8 cellular contexts compared by ENCODE assay signal in the genomic region with DNA sequence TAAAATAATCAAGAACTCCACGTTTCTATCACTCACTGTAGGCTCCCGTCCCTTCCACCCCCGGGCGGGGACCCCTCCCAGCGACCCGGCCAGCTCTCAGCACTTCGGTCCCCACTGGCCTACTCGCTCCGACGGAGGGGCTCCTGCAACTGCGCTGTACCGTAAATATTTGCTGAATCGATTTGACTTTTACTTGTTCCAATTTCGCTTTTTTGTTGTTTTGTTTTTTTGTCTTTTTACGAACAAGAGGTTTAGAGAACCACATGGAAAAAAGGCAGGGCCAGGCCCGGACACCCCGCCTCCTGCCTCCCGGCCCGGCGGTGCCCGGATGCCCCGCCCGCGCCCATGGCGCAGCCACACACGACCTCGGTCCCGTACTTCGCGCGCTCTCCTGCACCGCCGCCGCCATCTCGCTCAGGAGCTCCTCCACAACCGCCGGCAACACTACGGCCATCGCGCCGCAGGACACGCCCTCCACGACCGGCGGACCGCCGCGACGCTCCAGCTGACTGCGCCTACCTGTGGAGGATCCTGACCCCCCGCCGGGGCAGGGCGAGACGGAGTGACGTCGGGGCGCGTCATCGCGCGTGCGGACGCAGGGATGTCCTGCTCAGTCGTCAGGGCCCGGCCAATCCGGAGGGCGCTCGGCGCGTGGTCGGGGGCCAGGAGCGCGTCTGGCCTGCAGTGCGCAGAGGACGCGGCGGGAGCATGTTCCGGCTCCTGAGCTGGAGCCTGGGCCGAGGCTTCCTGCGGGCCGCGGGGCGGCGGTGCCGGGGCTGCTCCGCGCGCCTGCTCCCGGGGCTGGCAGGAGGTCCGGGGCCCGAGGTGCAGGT. TPM values are rescaled to one million over a fixed set of nuclear protein-coding genes. Genes with fewer than 3 reads are reported as not detected.
DNase-seq lines count a peak whose midpoint lies in the region; ATAC-seq, FAIRE-seq and TF ChIP-seq lines count a peak whose summit lies in the region.

A gene with protein sequence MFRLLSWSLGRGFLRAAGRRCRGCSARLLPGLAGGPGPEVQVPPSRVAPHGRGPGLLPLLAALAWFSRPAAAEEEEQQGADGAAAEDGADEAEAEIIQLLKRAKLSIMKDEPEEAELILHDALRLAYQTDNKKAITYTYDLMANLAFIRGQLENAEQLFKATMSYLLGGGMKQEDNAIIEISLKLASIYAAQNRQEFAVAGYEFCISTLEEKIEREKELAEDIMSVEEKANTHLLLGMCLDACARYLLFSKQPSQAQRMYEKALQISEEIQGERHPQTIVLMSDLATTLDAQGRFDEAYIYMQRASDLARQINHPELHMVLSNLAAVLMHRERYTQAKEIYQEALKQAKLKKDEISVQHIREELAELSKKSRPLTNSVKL (plus strand): TSS at position 684 of the 833 bp plus-strand sequence. CDS start 25 bp downstream, at position 709.
A gene with protein sequence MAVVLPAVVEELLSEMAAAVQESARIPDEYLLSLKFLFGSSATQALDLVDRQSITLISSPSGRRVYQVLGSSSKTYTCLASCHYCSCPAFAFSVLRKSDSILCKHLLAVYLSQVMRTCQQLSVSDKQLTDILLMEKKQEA (minus strand): TSS at position 564 of the 833 bp plus-strand sequence. CDS start 110 bp downstream, at position 454.

- H4K20me1 ChIP-seq in H1 (replicated peaks in 1 of 2; ENCODE audit: control insufficient read depth in 1 of 2, insufficient read depth in 2 of 2, low read length in 2 of 2): peaks cover 3 to 4% of the 10 kb centered on the region in 2 experiments

- H4K8ac ChIP-seq in H1 (ENCODE audit: extremely low read depth, insufficient read depth, low read length): peak within 1 kb of the TSS; percentile 97
- H4K8ac ChIP-seq in mesenchymal stem cell (ENCODE audit: low read length): peak within 1 kb of the TSS; percentile 100

- H2BK15ac ChIP-seq in H1 (ENCODE audit: low read length): no peak within 1 kb of the TSS
- H2BK15ac ChIP-seq in mesenchymal stem cell (ENCODE audit: low read depth, poor library complexity, severe bottlenecking): peak within 1 kb of the TSS; percentile 83

- intact Hi-C loops in Calu3 (cut with micrococcal nuclease; ENCODE audit: unreplicated experiment): loop anchor here (2.0 kb wide), 1 partner anchor 171 kb away; no protein-coding TSS in a partner anchor

- peak within 1 kb of the TSS; percentile 89 for H3K27ac ChIP-seq in H1 (ENCODE audit: low read depth, low read length)
- peak within 1 kb of the TSS; percentile 96 for H3K27ac ChIP-seq in mesenchymal stem cell (ENCODE audit: low read length, poor library complexity, severe bottlenecking)

- H3K27me3 ChIP-seq in H1 (replicated peaks in 1 of 4; ENCODE audit: control insufficient read depth in 3 of 4, extremely low read depth in 1 of 4, insufficient read depth in 3 of 4, low read length in 3 of 4) (no peaks in the 10 kb centered on the region), mesenchymal stem cell (ENCODE audit: control insufficient read depth in 1 of 2, insufficient read depth in 1 of 2, low read length in 2 of 2) (no peaks in the 10 kb centered on the region)

- no peak within 1 kb of the TSS for H2BK20ac ChIP-seq in H1 (ENCODE audit: low read length)

- peaks cover 16% of the 10 kb centered on the region for H3K4me1 Mint-ChIP-seq in Calu3 (ENCODE audit: low read depth, unreplicated experiment)
- peaks cover 25% of the 10 kb centered on the region for H3K4me1 Mint-ChIP-seq in activated CD8-positive, alpha-beta memory T cell treated with anti-CD3 and anti-CD28 coated beads, Interleukin-2, amount 10 ng/mL, durations not matched to agents 7 days and 5 days

- FAIRE-seq in H1 (lab: Jason Lieb, UNC): no peak

- H4K91ac ChIP-seq in H1 (replicated peaks; ENCODE audit: insufficient read length, low read length) (no peak within 1 kb of the TSS), mesenchymal stem cell (ENCODE audit: low read length) (peak within 1 kb of the TSS; percentile 100)

- DNase-seq in Calu3 (peak; percentile 95), HUDEP-2 (lab: John Stamatoyannopoulos, UW; ENCODE audit: unreplicated experiment in 76 of 76) (peak in 75 of 76 experiments; percentile 34 to 95 (median 89)), NOMO-1 treated with dmso at 0.1 percent for 144 hours (lab: John Stamatoyannopoulos, UW; ENCODE audit: unreplicated experiment) (peak; percentile 93), H1 (ENCODE audit: low read depth in 1 of 2, low spot score in 2 of 2) (peak; percentile 91 to 99), mesenchymal stem cell (peak; percentile 94)
- DNase-seq in activated CD8-positive, alpha-beta memory T cell treated with anti-CD3 and anti-CD28 coated beads, Interleukin-2, amount 10 ng/mL, durations not matched to agents 7 days and 5 days: peak; percentile 97
- DNase-seq in stimulated activated CD8-positive, alpha-beta memory T cell treated with anti-CD3 and anti-CD28 coated beads, Interleukin-12 subunit alpha, Interleukin-12 subunit beta, amount 100 ng/mL, for 24 hours (ENCODE audit: extremely low read depth): peak; percentile 91

- peaks cover 16 to 32% (median 29%) of the 10 kb centered on the region in 4 experiments for H3K36me3 ChIP-seq in H1 (ENCODE audit: control insufficient read depth in 2 of 4, insufficient read depth in 4 of 4, low read length in 3 of 4)
- peaks cover 13 to 39% of the 10 kb centered on the region in 2 experiments for H3K36me3 ChIP-seq in mesenchymal stem cell (ENCODE audit: control insufficient read depth in 1 of 2, insufficient read depth in 2 of 2, low read depth in 1 of 2, low read length in 2 of 2)

- H3K18ac ChIP-seq in H1 (ENCODE audit: extremely low read depth, low read length) (peak within 1 kb of the TSS; percentile 79), mesenchymal stem cell (ENCODE audit: low read depth in 1 of 2, low read length in 2 of 2) (peak within 1 kb of the TSS; percentile 98 to 99)

- peak within 1 kb of the TSS; percentile 81 to 94 for H3K4me2 ChIP-seq in H1 (ENCODE audit: insufficient read depth in 1 of 2, low read depth in 2 of 2, low read length in 2 of 2)
- peak within 1 kb of the TSS; percentile 84 for H3K4me2 ChIP-seq in mesenchymal stem cell (ENCODE audit: low read length, poor library complexity, severe bottlenecking)

- CTCF ChIA-PET in Calu3 (lab: Charles Lee): interaction anchor here (0.9 to 4.0 kb wide), 5 partner anchors 33 to 171 kb away, joined by 3 to 34 read pairs (median 4); a partner anchor contains a TSS
- CTCF ChIA-PET in activated CD8-positive, alpha-beta memory T cell treated with anti-CD3 and anti-CD28 coated beads, Interleukin-2, amount 10 ng/mL, durations not matched to agents 7 days and 5 days (lab: Charles Lee): interaction anchor here (0.7 to 5.0 kb wide), 16 partner anchors 12 to 741 kb away, joined by 3 to 29 read pairs (median 4); a partner anchor contains a TSS
- CTCF ChIA-PET in H1 (lab: Charles Lee; ENCODE audit: partially characterized antibody): interaction anchor here (0.6 to 4.6 kb wide), 12 partner anchors 21 to 149 kb away, joined by 3 to 38 read pairs (median 4); a partner anchor contains a TSS

- TF ChIP-seq CTCF in Calu3 (IDR thresholded peaks at IDR 0.05; ENCODE audit: unreplicated experiment) (no peak), H1 (IDR thresholded peaks at IDR 0.05; ENCODE audit: control extremely low read depth in 1 of 3, insufficient read depth in 1 of 3, low read depth in 1 of 3, low read length in 3 of 3) (no peak)

- H3K36me3 Mint-ChIP-seq in Calu3 (ENCODE audit: insufficient read depth, unreplicated experiment): peaks cover 56% of the 10 kb centered on the region
- H3K36me3 Mint-ChIP-seq in activated CD8-positive, alpha-beta memory T cell treated with anti-CD3 and anti-CD28 coated beads, Interleukin-2, amount 10 ng/mL, durations not matched to agents 7 days and 5 days: peaks cover 36% of the 10 kb centered on the region

- H3K27me3 Mint-ChIP-seq in Calu3 (ENCODE audit: unreplicated experiment): no peaks in the 10 kb centered on the region
- no peaks in the 10 kb centered on the region for H3K27me3 Mint-ChIP-seq in activated CD8-positive, alpha-beta memory T cell treated with anti-CD3 and anti-CD28 coated beads, Interleukin-2, amount 10 ng/mL, durations not matched to agents 7 days and 5 days

- H3K23ac ChIP-seq in H1 (ENCODE audit: insufficient read length): no peak within 1 kb of the TSS
- peak within 1 kb of the TSS in 1 of 2 experiments; percentile 15 for H3K23ac ChIP-seq in mesenchymal stem cell (ENCODE audit: low read length in 2 of 2)

- BruUV-seq in Calu3 (replicated peaks; lab: Mats Ljungman, UMichigan): no TSS peak

- TF ChIP-seq POLR2A in H1 (IDR thresholded peaks at IDR 0.05; ENCODE audit: control extremely low read depth in 1 of 2, low read depth in 2 of 2, low read length in 2 of 2): peak; percentile 95 to 96

- no peak within 1 kb of the TSS for H2BK120ac ChIP-seq in H1 (replicated peaks; ENCODE audit: low read depth, low read length)
- peak within 1 kb of the TSS; percentile 89 for H2BK120ac ChIP-seq in mesenchymal stem cell (ENCODE audit: low read depth, low read length)

- peaks cover 4% of the 10 kb centered on the region for H3K23me2 ChIP-seq in H1 (ENCODE audit: low read depth, low read length)

- 3% methylated on average over 77 of the region's 91 CpGs; no CpG with 5 or more reads in 1 of the 2 experiments for WGBS in H1 (ENCODE audit: extremely low coverage in 1 of 2, insufficient coverage in 1 of 2, insufficient read length in 1 of 2, insufficient replicate concordance in 2 of 2, low coverage in 1 of 2, low lambda C conversion rate in 2 of 2, missing lambda C conversion rate in 1 of 2), 2 experiments
- WGBS in mesenchymal stem cell: 1% methylated on average over 64 of the region's 91 CpGs

- H3K79me1 ChIP-seq in H1 (ENCODE audit: low read depth, low read length) (peaks cover 8% of the 10 kb centered on the region), mesenchymal stem cell (replicated peaks; ENCODE audit: low read length, poor library complexity, severe bottlenecking) (peaks cover 24% of the 10 kb centered on the region)

- H2AFZ ChIP-seq in H1 (ENCODE audit: low read length) (0 out of 2 replicates have a peak within 1 kb of the TSS, but pooled peaks have one; percentile 2), mesenchymal stem cell (ENCODE audit: low read depth, low read length) (peak within 1 kb of the TSS; percentile 97)

- H3K4ac ChIP-seq in H1 (replicated peaks; ENCODE audit: insufficient read length, low read depth, low read length): no peak within 1 kb of the TSS
- H3K4ac ChIP-seq in mesenchymal stem cell (ENCODE audit: low read depth in 1 of 2, low read length in 2 of 2): peak within 1 kb of the TSS; percentile 13 to 96

- peak within 1 kb of the TSS; percentile 79 for H4K5ac ChIP-seq in H1 (ENCODE audit: insufficient read length, low read depth, low read length)

- peaks cover 10 to 29% of the 10 kb centered on the region in 2 experiments for H3K79me2 ChIP-seq in H1 (ENCODE audit: control insufficient read depth in 1 of 2, insufficient read depth in 2 of 2, low read length in 2 of 2)

- H2AK5ac ChIP-seq in H1 (ENCODE audit: low read depth, low read length) (no peak within 1 kb of the TSS), mesenchymal stem cell (ENCODE audit: low read length, severe bottlenecking) (no peak within 1 kb of the TSS)

- H3K9me3 ChIP-seq in H1 (ENCODE audit: insufficient read depth in 2 of 2, low read depth in 1 of 2, low read length in 1 of 2) (no peaks in the 10 kb centered on the region; a peak in 1 of 4 replicates), mesenchymal stem cell (ENCODE audit: control insufficient read depth, low read length) (peaks cover 8% of the 10 kb centered on the region)

- 0 out of 4 replicates have a peak, but pooled peaks of 1 of the 2 experiments have one; percentile 0 for TF ChIP-seq RAD21 in H1 (IDR thresholded peaks at IDR 0.05 in 1 of 2, conservative IDR thresholded peaks at IDR 0.05 in 1 of 2; ENCODE audit: low read depth in 2 of 2, low read length in 2 of 2)

- TF ChIP-seq EP300 in H1 (IDR thresholded peaks at IDR 0.05; ENCODE audit: borderline replicate concordance in 1 of 2, low read depth in 2 of 2, low read length in 2 of 2): 0 out of 3 replicates have a peak, but pooled peaks of 1 of the 2 experiments have one; percentile 9

- H3K4me1 ChIP-seq in H1 (replicated peaks in 1 of 4; ENCODE audit: control insufficient read depth in 3 of 4, insufficient read depth in 4 of 4, low read length in 3 of 4): peaks cover 0 to 6% (median 2%) of the 10 kb centered on the region in 4 experiments; a peak in 3 of 7 replicates
- H3K4me1 ChIP-seq in mesenchymal stem cell (ENCODE audit: control insufficient read depth, insufficient read depth, low read depth, low read length): no peaks in the 10 kb centered on the region

- peak within 1 kb of the TSS; percentile 63 to 92 (median 86) for H3K4me3 ChIP-seq in H1 (ENCODE audit: extremely low read depth in 1 of 4, insufficient read depth in 2 of 4, low read depth in 3 of 4, low read length in 4 of 4)
- H3K4me3 ChIP-seq in mesenchymal stem cell (ENCODE audit: insufficient read depth in 1 of 2, low read depth in 1 of 2, low read length in 2 of 2): peak within 1 kb of the TSS; percentile 84 to 95

- H3K27ac Mint-ChIP-seq in Calu3 (ENCODE audit: unreplicated experiment): peak within 1 kb of the TSS; percentile 89
- peak within 1 kb of the TSS; percentile 98 for H3K27ac Mint-ChIP-seq in activated CD8-positive, alpha-beta memory T cell treated with anti-CD3 and anti-CD28 coated beads, Interleukin-2, amount 10 ng/mL, durations not matched to agents 7 days and 5 days

- H2BK12ac ChIP-seq in H1 (ENCODE audit: low read depth, low read length): no peak within 1 kb of the TSS
- H2BK12ac ChIP-seq in mesenchymal stem cell (ENCODE audit: low read length in 2 of 2): peak within 1 kb of the TSS; percentile 80 to 89

- H3K9me3 Mint-ChIP-seq in Calu3 (ENCODE audit: low read depth, unreplicated experiment): peaks cover 5% of the 10 kb centered on the region
- no peaks in the 10 kb centered on the region for H3K9me3 Mint-ChIP-seq in activated CD8-positive, alpha-beta memory T cell treated with anti-CD3 and anti-CD28 coated beads, Interleukin-2, amount 10 ng/mL, durations not matched to agents 7 days and 5 days (ENCODE audit: low read depth)

- ATAC-seq in GM21390 (IDR thresholded peaks at IDR 0.05; ENCODE audit: unreplicated experiment): peak; percentile 91
- ATAC-seq in activated CD8-positive, alpha-beta memory T cell treated with anti-CD3 and anti-CD28 coated beads, Interleukin-2, amount 10 ng/mL, durations not matched to agents 7 days and 5 days: peak; percentile 93

- H3K14ac ChIP-seq in H1 (ENCODE audit: insufficient read length): no peak within 1 kb of the TSS
- peak within 1 kb of the TSS; percentile 74 to 97 for H3K14ac ChIP-seq in mesenchymal stem cell (ENCODE audit: low read length in 2 of 2)

- peak within 1 kb of the TSS; percentile 93 for H2BK5ac ChIP-seq in H1 (ENCODE audit: low read depth, low read length)
- peak within 1 kb of the TSS; percentile 94 for H2BK5ac ChIP-seq in mesenchymal stem cell (ENCODE audit: low read depth, low read length, poor library complexity, severe bottlenecking)

- H3K9ac ChIP-seq in H1 (replicated peaks in 1 of 4; ENCODE audit: extremely low read depth in 1 of 4, low read depth in 3 of 4, low read length in 3 of 4) (peak within 1 kb of the TSS; percentile 88 to 99 (median 88)), mesenchymal stem cell (ENCODE audit: low read length) (peak within 1 kb of the TSS; percentile 99)

- POLR2A ChIA-PET in H1 (lab: Charles Lee; ENCODE audit: partially characterized antibody): interaction anchor here (0.6 to 4.5 kb wide), 19 partner anchors 10 to 665 kb away, joined by 3 to 41 read pairs (median 4); a partner anchor contains a TSS

- peak within 1 kb of the TSS; percentile 76 for H3K4me3 Mint-ChIP-seq in Calu3 (ENCODE audit: low read depth, unreplicated experiment)
- peak within 1 kb of the TSS; percentile 84 for H3K4me3 Mint-ChIP-seq in activated CD8-positive, alpha-beta memory T cell treated with anti-CD3 and anti-CD28 coated beads, Interleukin-2, amount 10 ng/mL, durations not matched to agents 7 days and 5 days

- H3K56ac ChIP-seq in H1 (replicated peaks; ENCODE audit: insufficient read length, low read depth, low read length): peak within 1 kb of the TSS; percentile 50

RNA-seq across cellular contexts. Expression of the first gene that starts in this region (rescaled TPM):
- 30.3 and 31.6 TPM in 2 replicates for total RNA-seq in Calu3 (2022)
- 10 to 100 TPM; 32.6 to 33.1 TPM for total RNA-seq in activated CD8-positive, alpha-beta memory T cell treated with anti-CD3 and anti-CD28 coated beads, Interleukin-2, amount 10 ng/mL, durations not matched to agents 7 days and 5 days
- 50.7 and 55.0 TPM in 2 replicates for total RNA-seq in H1 (2021; fragmentation: NEBNext Ultra II Directional; extraction: Animal tissue kit (Norgen Biotek cat#: 25700))
- 9.9 and 11.8 TPM in 2 replicates for polyA plus RNA-seq in H1 (2011; rRNA removed)
- 14.4 TPM for polyA plus RNA-seq in H1 (2011; cell fraction: cytosol; rRNA removed)
- 27.6 TPM for polyA plus RNA-seq in H1 (2011; cell fraction: nucleus; rRNA removed)
- 36.1 to 48.9 TPM (median 38.4 TPM) in 4 replicates for polyA plus RNA-seq in H1 (2012, experiment 1 of 2)
- 9.5 TPM for polyA plus RNA-seq in H1 (2012, experiment 2 of 2)
- 38.5 TPM for polyA plus RNA-seq in H1 (2013, experiment 1 of 2)
- polyA plus RNA-seq in H1 (2013, experiment 2 of 2): 46.4 TPM
- 10.6 and 14.9 TPM in 2 replicates for polyA minus RNA-seq in H1 (2011; rRNA and poly(A)+ RNA removed)
- 28.7 TPM for polyA minus RNA-seq in H1 (2011; cell fraction: cytosol; rRNA and poly(A)+ RNA removed)
- polyA minus RNA-seq in H1 (2011; cell fraction: nucleus; rRNA and poly(A)+ RNA removed): 33.0 TPM
- polyA plus RNA-seq in mesenchymal stem cell (2013, experiment 1 of 2): 14.5 TPM
- polyA plus RNA-seq in mesenchymal stem cell (2013, experiment 2 of 2): 15.3 TPM

RNA-seq across cellular contexts. Expression of the second gene that starts in this region (rescaled TPM):
- 11.9 and 12.4 TPM in 2 replicates for total RNA-seq in Calu3 (2022)
- total RNA-seq in activated CD8-positive, alpha-beta memory T cell treated with anti-CD3 and anti-CD28 coated beads, Interleukin-2, amount 10 ng/mL, durations not matched to agents 7 days and 5 days: 10 to 100 TPM in 1 of 2 experiments, 1 to 10 TPM in 1; 8.8 to 10.3 TPM
- total RNA-seq in H1 (2021; fragmentation: NEBNext Ultra II Directional; extraction: Animal tissue kit (Norgen Biotek cat#: 25700)): 39.3 and 39.4 TPM in 2 replicates
- 39.0 and 57.7 TPM in 2 replicates for polyA plus RNA-seq in H1 (2011; rRNA removed)
- 56.6 TPM for polyA plus RNA-seq in H1 (2011; cell fraction: cytosol; rRNA removed)
- 36.5 TPM for polyA plus RNA-seq in H1 (2011; cell fraction: nucleus; rRNA removed)
- polyA plus RNA-seq in H1 (2012, experiment 1 of 2): 36.5 to 48.1 TPM (median 44.0 TPM) in 4 replicates
- polyA plus RNA-seq in H1 (2012, experiment 2 of 2): 15.0 TPM
- polyA plus RNA-seq in H1 (2013, experiment 1 of 2): 27.2 TPM
- 28.8 TPM for polyA plus RNA-seq in H1 (2013, experiment 2 of 2)
- polyA minus RNA-seq in H1 (2011; rRNA and poly(A)+ RNA removed): 24.2 and 26.3 TPM in 2 replicates
- 8.7 TPM for polyA minus RNA-seq in H1 (2011; cell fraction: cytosol; rRNA and poly(A)+ RNA removed)
- 8.5 TPM for polyA minus RNA-seq in H1 (2011; cell fraction: nucleus; rRNA and poly(A)+ RNA removed)
- 16.4 TPM for polyA plus RNA-seq in mesenchymal stem cell (2013, experiment 1 of 2)
- polyA plus RNA-seq in mesenchymal stem cell (2013, experiment 2 of 2): 16.5 TPM

Comparison
In these comparisons a context has a peak if more than half of its experiments do, and no peak if none do; other contexts are left out.
1. Peak in every context shown above with its lines: DNase-seq, ATAC-seq, H3K4me3 ChIP-seq and H3K27ac ChIP-seq.